In the genomic region with DNA sequence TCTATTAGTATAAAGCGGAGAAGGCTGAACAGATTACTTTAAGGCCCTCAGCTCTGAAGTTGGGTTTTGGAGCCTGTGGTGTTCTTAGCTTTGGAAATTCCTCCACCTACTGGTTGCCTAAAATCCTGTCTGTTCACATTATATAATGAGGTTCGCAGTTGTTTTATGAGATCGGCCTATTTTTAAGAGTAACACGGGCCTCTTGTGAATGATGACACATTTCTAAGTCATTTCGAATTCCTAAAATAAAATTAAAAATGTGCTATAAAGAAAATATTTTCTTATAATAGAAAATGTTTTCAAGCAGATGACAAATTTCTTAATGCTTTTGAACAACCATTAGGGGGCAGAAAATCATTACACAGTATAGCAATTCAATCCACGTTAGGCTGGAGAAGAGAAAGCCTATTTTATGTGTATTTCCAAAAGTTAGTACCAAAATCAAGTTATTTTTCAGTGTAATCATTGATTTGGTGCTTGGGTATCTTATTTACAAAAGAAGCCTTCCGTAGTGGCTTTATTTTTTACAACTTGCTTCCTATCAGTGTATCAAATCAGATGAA, we compare ENCODE assay signal across 8 cellular contexts. TPM values are rescaled to one million over a fixed set of nuclear protein-coding genes. Genes with fewer than 3 reads are reported as not detected.
A peak's percentile ranks its signal among the peaks of the same experiment; 100 is the strongest.
DNase-seq lines count a peak whose midpoint lies in the region; ATAC-seq, FAIRE-seq and TF ChIP-seq lines count a peak whose summit lies in the region.

No MANE protein-coding gene starts in this region.

- CTCF ChIA-PET in IMR-90 (lab: Yijun Ruan, JAX) = interaction anchor here (0.6 to 1.4 kb wide), 13 partner anchors 11 to 676 kb away, joined by 3 to 5 read pairs (median 3); partner anchors contain the start of gene FAM8A1

- ATAC-seq in IMR-90 (ENCODE audit: low read depth) = peak; percentile 91
- ATAC-seq in stimulated activated naive CD8-positive, alpha-beta T cell treated with anti-CD3 and anti-CD28 coated beads, Interleukin-15, Interleukin-2, amounts not matched to agents 100 U/mL and 50 U/mL, for 24 hours = peak; percentile 59

- H3K4me1 ChIP-seq in IMR-90 (ENCODE audit: control insufficient read depth, insufficient read depth, low read length) = peaks cover 2% of the 10 kb centered on the region; the same call in 1 of the 2 replicates

- intact Hi-C loops in CD14-positive monocyte (cut with micrococcal nuclease) = no loop called here
- intact Hi-C loops in IMR-90 (cut with micrococcal nuclease) = loop anchor here (1.0 to 2.0 kb wide), 3 partner anchors 192 to 428 kb away; partner anchors contain the start of genes CAP2 and RBM24

- no peak overlapping the region for H3K4me3 ChIP-seq in IMR-90 (ENCODE audit: insufficient read depth, low read depth, low read length)
- no peak overlapping the region for H3K4me3 ChIP-seq in cardiac fibroblast (replicated peaks in 1 of 2; ENCODE audit: low read depth in 2 of 2, low read length in 2 of 2)

- H3K27me3 ChIP-seq in IMR-90 (ENCODE audit: control insufficient read depth, insufficient read depth, low read length) (no peaks in the 10 kb centered on the region), layer of hippocampus (ENCODE audit: control insufficient read depth, insufficient read depth, low read length) (no peaks in the 10 kb centered on the region)

- no peaks in the 10 kb centered on the region for H3K9me3 ChIP-seq in IMR-90 (ENCODE audit: control insufficient read depth, insufficient read depth, low read length)

- POLR2A ChIA-PET in IMR-90 (lab: Charles Lee; ENCODE audit: unreplicated experiment) = no interaction called here

- no peaks in the 10 kb centered on the region for H3K79me1 ChIP-seq in IMR-90 (ENCODE audit: low read depth in 1 of 2, low read length in 2 of 2)

- peak; percentile 83 for TF ChIP-seq RAD21 in IMR-90 (IDR thresholded peaks at IDR 0.05; ENCODE audit: low read length)

- no CpG with 5 or more reads among the region's 7 CpGs for WGBS in IMR-90 (ENCODE audit: extremely low coverage in 2 of 2, insufficient read length in 1 of 2), 2 experiments

- FAIRE-seq in GM19239 (lab: Jason Lieb, UNC) = no peak

- peaks cover 2% of the 10 kb centered on the region; the same call in 1 of the 2 replicates for H3K9me1 ChIP-seq in IMR-90 (ENCODE audit: insufficient read depth, low read length)

- H2BK20ac ChIP-seq in IMR-90 (ENCODE audit: low read depth, low read length) = no peak overlapping the region

- peaks cover 16 to 24% (median 18%) of the 10 kb centered on the region in 3 donors for H3K27me3 Mint-ChIP-seq in CD14-positive monocyte (ENCODE audit: low read depth in 3 of 3)

- no peak overlapping the region for H4K8ac ChIP-seq in IMR-90 (ENCODE audit: low read depth in 2 of 2, low read length in 2 of 2)

- H2BK120ac ChIP-seq in IMR-90 (ENCODE audit: low read depth, low read length) = no peak overlapping the region

- no peak overlapping the region for H4K91ac ChIP-seq in IMR-90 (ENCODE audit: insufficient read depth, low read depth, low read length)

- no peak overlapping the region for H3K56ac ChIP-seq in IMR-90 (ENCODE audit: extremely low read depth, insufficient read depth, low read length)

- H4K20me1 ChIP-seq in IMR-90 (ENCODE audit: insufficient read depth, low read length) = no peaks in the 10 kb centered on the region

- no peak for DNase-seq in CD14-positive monocyte (ENCODE audit: low spot score)
- DNase-seq in GM19239 (ENCODE audit: insufficient read length, low spot score) = peak; percentile 26
- peak; percentile 86 for DNase-seq in IMR-90
- DNase-seq in NOMO-1 treated with DMSO at 0.1 percent for 48 hours (lab: John Stamatoyannopoulos, UW; ENCODE audit: unreplicated experiment) = peak; percentile 69
- peak; percentile 86 to 88 for DNase-seq in cardiac fibroblast (ENCODE audit: low read depth in 2 of 2)
- no peak for DNase-seq in stimulated activated naive CD8-positive, alpha-beta T cell treated with anti-CD3 and anti-CD28 coated beads, Interleukin-15, Interleukin-2, amounts not matched to agents 100 U/mL and 50 U/mL, for 24 hours
- DNase-seq in occipital lobe (lab: John Stamatoyannopoulos, UW) = no peak

- H3K36me3 ChIP-seq in IMR-90 (ENCODE audit: control insufficient read depth, insufficient read depth, low read length) = no peaks in the 10 kb centered on the region

- no peak overlapping the region for H3K27ac ChIP-seq in IMR-90 (ENCODE audit: insufficient read depth, low read length)
- H3K27ac ChIP-seq in layer of hippocampus (ENCODE audit: low read depth, low read length) = peak overlapping the region; percentile 49

- H3K4me2 ChIP-seq in IMR-90 (ENCODE audit: low read depth, low read length) = peak overlapping the region; percentile 23; the same call in 1 of the 2 replicates

- no peak overlapping the region for H3K23ac ChIP-seq in IMR-90 (ENCODE audit: low read depth, low read length)

- H3K9ac ChIP-seq in IMR-90 (ENCODE audit: low read depth, low read length) = no peak overlapping the region

- no peak overlapping the region for H3K14ac ChIP-seq in IMR-90 (replicated peaks; ENCODE audit: low read depth, low read length)

- H2AK5ac ChIP-seq in IMR-90 (ENCODE audit: low read depth, low read length) = no peak overlapping the region

- H4K5ac ChIP-seq in IMR-90 (ENCODE audit: low read depth, low read length) = no peak overlapping the region

- in situ Hi-C loops in IMR-90 (cut with MboI; ENCODE audit: low sequenced_read_pairs) = loop anchor here (10.0 kb wide), 1 partner anchor 300 kb away; the partner anchor contains the start of gene RBM24

- no peak overlapping the region for H3K4ac ChIP-seq in IMR-90 (ENCODE audit: low read depth, low read length)

- H3K9me3 Mint-ChIP-seq in CD14-positive monocyte = peaks cover 2 to 9% (median 7%) of the 10 kb centered on the region in 7 donors

- H3K36me3 Mint-ChIP-seq in CD14-positive monocyte = peaks cover 0 to 3% of the 10 kb centered on the region in 2 donors

- peaks cover 17% of the 10 kb centered on the region for H3K4me1 Mint-ChIP-seq in CD14-positive monocyte

- BruUV-seq in IMR-90 (replicated peaks; lab: Mats Ljungman, UMichigan) = no TSS peak

- dilution Hi-C loops in IMR-90 (cut with HindIII; ENCODE audit: low sequenced_read_pairs, unreplicated experiment) = no loop called here

- no peak overlapping the region for H2AK9ac ChIP-seq in IMR-90 (replicated peaks; ENCODE audit: low read depth, low read length, poor library complexity)

- H2BK15ac ChIP-seq in IMR-90 (ENCODE audit: low read depth, low read length) = no peak overlapping the region

- no peak for TF ChIP-seq POLR2A in IMR-90 (IDR thresholded peaks at IDR 0.05; ENCODE audit: low read depth, low read length)

- H3K27ac Mint-ChIP-seq in CD14-positive monocyte = no peak overlapping the region

- no peak overlapping the region for H2BK5ac ChIP-seq in IMR-90 (ENCODE audit: low read depth, low read length, poor library complexity, severe bottlenecking)

- peak; percentile 83 for TF ChIP-seq CTCF in CD14-positive monocyte (IDR thresholded peaks at IDR 0.05)
- TF ChIP-seq CTCF in IMR-90 (conservative IDR thresholded peaks at IDR 0.05; ENCODE audit: low read depth, low read length) = peak; percentile 79
- peak; percentile 64 for TF ChIP-seq CTCF in cardiac fibroblast (IDR thresholded peaks at IDR 0.05; ENCODE audit: low read depth, low read length)

- H3K4me3 Mint-ChIP-seq in CD14-positive monocyte = no peak overlapping the region

- H3K18ac ChIP-seq in IMR-90 (ENCODE audit: low read depth, low read length) = no peak overlapping the region

- no peak overlapping the region for H2AFZ ChIP-seq in IMR-90 (replicated peaks; ENCODE audit: low read length, poor library complexity)

TF ChIP-seq in IMR-90, 13 proteins besides CTCF, POLR2A, EP300 and RAD21:
- peak; percentile 71 for TF ChIP-seq SMC3 (IDR thresholded peaks at IDR 0.05; ENCODE audit: low read depth, low read length)
- TF ChIP-seq RFX5 (IDR thresholded peaks at IDR 0.05; ENCODE audit: low read depth, low read length) = no peak
- no peak for TF ChIP-seq NFE2L2 (IDR thresholded peaks at IDR 0.05; ENCODE audit: low read depth, low read length)
TF ChIP-seq in IMR-90: peak in this region for 1.

RNA-seq across cellular contexts. Expression of gene FAM8A1, which starts 15.8 kb away (rescaled TPM):
- polyA plus RNA-seq in CD14-positive monocyte (1 to 10 TPM; 6.8 to 9.3 TPM), IMR-90 (2012; rRNA removed) (6.2 and 8.1 TPM in 2 replicates)
- total RNA-seq in IMR-90 (2012; rRNA removed) (8.2 and 17.2 TPM in 2 replicates), occipital lobe (59.7 TPM)
- 2.0 and 2.6 TPM in 2 replicates for polyA plus RNA-seq in IMR-90 (2012; cell fraction: cytosol; rRNA removed)
- 2.6 and 8.1 TPM in 2 replicates for polyA plus RNA-seq in IMR-90 (2012; cell fraction: nucleus; rRNA removed; ENCODE audit: low replicate concordance)

Comparison
In these comparisons a context has a peak if more than half of its experiments do, and no peak if none do; other contexts are left out.
1. DNase-seq: peak in GM19239 (single experiment), IMR-90 (single experiment), NOMO-1 treated with DMSO at 0.1 percent for 48 hours (single experiment) and cardiac fibroblast (2 of 2); none in CD14-positive monocyte (single experiment), stimulated activated naive CD8-positive, alpha-beta T cell treated with anti-CD3 and anti-CD28 coated beads, Interleukin-15, Interleukin-2, amounts not matched to agents 100 U/mL and 50 U/mL, for 24 hours (single experiment) and occipital lobe (single experiment).
2. Peak in every context shown above with its lines, with median percentiles within 50 percentile points of each other: CTCF ChIP-seq.